In genomic region chr1:89287182-89288050, GRCh38 we compare ENCODE assay signal across 10 cellular contexts. TPM values are rescaled to one million over a fixed set of nuclear protein-coding genes. Genes with fewer than 3 reads are reported as not detected.
DNase-seq lines count a peak whose midpoint lies in the region; ATAC-seq and TF ChIP-seq lines count a peak whose summit lies in the region.
"Had no signal": no experiment of that assay in that cellular context is flagged by ENCODE, and none has a peak within 500 bp of the region (broad histone marks: within the 10 kb centered on the region; RNA-seq: fewer than 3 reads in every experiment).

No MANE protein-coding gene starts in this region.

- no peak for TF ChIP-seq CTCF in left ventricle myocardium inferior (IDR thresholded peaks at IDR 0.05; ENCODE audit: borderline replicate concordance)
- no peak for TF ChIP-seq CTCF in adrenal gland (IDR thresholded peaks at IDR 0.05)

- WGBS in aorta, 2 donors, result 28 to 31% methylated on average over 5 of the region's 5 CpGs
- 53 to 63% (median 60%) methylated on average over 5 of the region's 5 CpGs for WGBS in adrenal gland, 4 donors

- H3K9me3 ChIP-seq in left ventricle myocardium inferior (replicated peaks), result peaks cover 1% of the 10 kb centered on the region
- peaks cover under 1% of the 10 kb centered on the region for H3K9me3 ChIP-seq in effector memory CD4-positive, alpha-beta T cell (ENCODE audit: control insufficient read depth, low read length)
- peaks cover under 1% of the 10 kb centered on the region for H3K9me3 ChIP-seq in aorta (ENCODE audit: control insufficient read depth, low read length)
- no peaks in the 10 kb centered on the region for H3K9me3 ChIP-seq in adrenal gland (replicated peaks in 1 of 3)
- H3K9me3 ChIP-seq: HAP-1 had no signal

- H3K4me3 ChIP-seq in left ventricle myocardium inferior (peak overlapping the region; percentile 38), aorta (ENCODE audit: low read length in 2 of 2) (no peak overlapping the region), adrenal gland (no peak overlapping the region)
- H3K4me3 ChIP-seq in effector memory CD4-positive, alpha-beta T cell (ENCODE audit: insufficient read depth, low read depth, low read length, poor library complexity, severe bottlenecking), result peak overlapping the region; percentile 37
- H3K4me3 ChIP-seq: HAP-1 had no signal

- H3K4me1 ChIP-seq in left ventricle myocardium inferior (peaks cover 13% of the 10 kb centered on the region), aorta (ENCODE audit: control insufficient read depth in 1 of 2, insufficient read depth in 2 of 2, low read length in 2 of 2) (peaks cover 0 to 2% of the 10 kb centered on the region in 2 donors), adrenal gland (replicated peaks in 1 of 2) (peaks cover 0 to 12% of the 10 kb centered on the region in 2 donors)
- peaks cover 30% of the 10 kb centered on the region for H3K4me1 ChIP-seq in effector memory CD4-positive, alpha-beta T cell (ENCODE audit: control insufficient read depth, insufficient read depth, low read length, poor library complexity, severe bottlenecking)
- H3K4me1 ChIP-seq: HAP-1 had no signal

- DNase-seq in left ventricle myocardium inferior (no peak), left ventricle myocardium superior (no peak), aorta (no peak), G401 (ENCODE audit: low spot score) (no peak), adrenal gland (no peak), GOT3 (lab: John Stamatoyannopoulos, UW) (no peak)
- DNase-seq in effector memory CD4-positive, alpha-beta T cell, result no peak
- DNase-seq: NCI-H345 had no signal

- H3K27me3 ChIP-seq in left ventricle myocardium inferior (ENCODE audit: low read depth) (no peaks in the 10 kb centered on the region), aorta (ENCODE audit: control insufficient read depth in 1 of 2, insufficient read depth in 2 of 2, low read length in 1 of 2) (no peaks in the 10 kb centered on the region), adrenal gland (no peaks in the 10 kb centered on the region)
- H3K27me3 ChIP-seq in effector memory CD4-positive, alpha-beta T cell (replicated peaks; ENCODE audit: control insufficient read depth, insufficient read depth, low read length, poor library complexity, severe bottlenecking), result no peaks in the 10 kb centered on the region

- intact Hi-C loops in left ventricle myocardium inferior (cut with micrococcal nuclease) (no loop called here), left ventricle myocardium superior (cut with micrococcal nuclease) (no loop called here), aorta (cut with DNase I) (no loop called here), adrenal gland (cut with DNase I) (no loop called here)

- no peak for ATAC-seq in left ventricle myocardium superior
- ATAC-seq in HG03103 (IDR thresholded peaks at IDR 0.05; ENCODE audit: low read depth, unreplicated experiment), result peak; percentile 23
- ATAC-seq in aorta (ENCODE audit: low FRiP score), result peak; percentile 27

- in situ Hi-C loops in G401 (cut with HindIII; ENCODE audit: low sequenced_read_pairs), result no loop called here

- H3K36me3 ChIP-seq in left ventricle myocardium inferior, result no peaks in the 10 kb centered on the region
- H3K36me3 ChIP-seq in effector memory CD4-positive, alpha-beta T cell (ENCODE audit: control insufficient read depth, insufficient read depth, low read length), result no peaks in the 10 kb centered on the region
- H3K36me3 ChIP-seq in aorta (ENCODE audit: control insufficient read depth in 1 of 2, insufficient read depth in 2 of 2, low read length in 1 of 2), result no peaks in the 10 kb centered on the region
- no peaks in the 10 kb centered on the region for H3K36me3 ChIP-seq in adrenal gland (replicated peaks in 1 of 2)
- H3K36me3 ChIP-seq: HAP-1 had no signal

- H3K27ac ChIP-seq in left ventricle myocardium inferior (replicated peaks) (peak overlapping the region; percentile 71), aorta (ENCODE audit: low read depth in 1 of 2, low read length in 2 of 2) (no peak overlapping the region), adrenal gland (peak overlapping the region in 2 of 5 donors; percentile 13 to 45)
- peak overlapping the region; percentile 63 for H3K27ac ChIP-seq in effector memory CD4-positive, alpha-beta T cell (ENCODE audit: insufficient read depth, low read length, poor library complexity, severe bottlenecking)

- TF ChIP-seq POLR2A in adrenal gland (IDR thresholded peaks at IDR 0.05), result no peak

RNA-seq across cellular contexts. Expression of gene GBP5, which starts 14.8 kb away (rescaled TPM):
- total RNA-seq in left ventricle myocardium inferior, result 0.44 TPM
- total RNA-seq in left ventricle myocardium superior, result 0.99 TPM
- 1 to 10 TPM; 3.7 to 7.9 TPM for total RNA-seq in aorta
- polyA plus RNA-seq in aorta, result 1 to 10 TPM in 1 of 2 donors, under 1 TPM in 1; 0.20 to 1.0 TPM
- not detected in 2 replicates for total RNA-seq in G401 (2014; rRNA removed; shearing (Covaris generic))
- 10 to 100 TPM in 1 of 8 donors, 1 to 10 TPM in 5, under 1 TPM in 2; 0.18 to 31.0 (median 3.1) TPM for total RNA-seq in adrenal gland
- 1 to 10 TPM; 1.2 to 2.4 (median 2.4) TPM for polyA plus RNA-seq in adrenal gland

Comparison
In these comparisons a context has a peak if more than half of its experiments do, and no peak if none do; other contexts are left out.
1. H3K27ac ChIP-seq: peak in left ventricle myocardium inferior (single experiment) and effector memory CD4-positive, alpha-beta T cell (single experiment); none in aorta (0 of 2).
2. H3K4me3 ChIP-seq: peak in left ventricle myocardium inferior (single experiment) and effector memory CD4-positive, alpha-beta T cell (single experiment); none in aorta (0 of 2) and adrenal gland (0 of 4).